ENCODE assay signal across 8 cellular contexts in genomic region chr16:54957403-54957802, GRCh38. TPM values are rescaled to one million over a fixed set of nuclear protein-coding genes. Genes with fewer than 3 reads are reported as not detected.
DNase-seq lines count a peak whose midpoint lies in the region; ATAC-seq and TF ChIP-seq lines count a peak whose summit lies in the region.

No MANE protein-coding gene starts in this region.

- no peak overlapping the region for H3K4me3 ChIP-seq in PC-3 (ENCODE audit: low read length)
- no peak overlapping the region for H3K4me3 ChIP-seq in fibroblast of villous mesenchyme (ENCODE audit: low read depth, low read length)

- H3K4me2 ChIP-seq in PC-3 (ENCODE audit: low read length): no peak overlapping the region

- H4K20me1 ChIP-seq in PC-3 (ENCODE audit: low read length): no peaks in the 10 kb centered on the region

- no peaks in the 10 kb centered on the region for H3K79me2 ChIP-seq in PC-3 (ENCODE audit: low read length)

- no TSS peak for BruUV-seq in PC-3 (replicated peaks; lab: Mats Ljungman, UMichigan)

- no peak overlapping the region for H3K27ac ChIP-seq in C4-2B
- no peak overlapping the region for H3K27ac ChIP-seq in PC-3 (ENCODE audit: low read length)

- in situ Hi-C loops in GM13976 (cut with MboI; ENCODE audit: low sequenced_read_pairs, unreplicated experiment): loop anchor here (25.0 kb wide), 1 partner anchor 1395 kb away; no protein-coding TSS in a partner anchor

- ATAC-seq in PC-3: no peak
- ATAC-seq in HG03045 (IDR thresholded peaks at IDR 0.05; ENCODE audit: unreplicated experiment): no peak

- H3K9me3 ChIP-seq in PC-3 (ENCODE audit: low read length): no peaks in the 10 kb centered on the region

- no peaks in the 10 kb centered on the region for H3K4me1 ChIP-seq in PC-3 (ENCODE audit: insufficient read depth, low read length)

- DNase-seq in GM13976 (ENCODE audit: low spot score) (peak; percentile 51), PC-3 (peak; percentile 38), fibroblast of villous mesenchyme (ENCODE audit: low read depth) (peak; percentile 7), activated gamma-delta T cell (lab: John Stamatoyannopoulos, UW) (no peak), OCI-M2 (lab: John Stamatoyannopoulos, UW; ENCODE audit: unreplicated experiment) (no peak), ecto neural progenitor cell (ENCODE audit: low spot score) (no peak)

- H3K27me3 ChIP-seq in PC-3 (ENCODE audit: low read length): no peaks in the 10 kb centered on the region

- POLR2A ChIA-PET in PC-3 (lab: Charles Lee; ENCODE audit: unreplicated experiment): no interaction called here

- H3K36me3 ChIP-seq in PC-3 (ENCODE audit: low read depth, low read length): no peaks in the 10 kb centered on the region

- CTCF ChIA-PET in PC-3 (lab: Charles Lee): no interaction called here

- H3F3A ChIP-seq in PC-3 (ENCODE audit: low read length, unreplicated experiment): no peaks in the 10 kb centered on the region

- H3K9me2 ChIP-seq in PC-3 (replicated peaks; ENCODE audit: low read length): no peaks in the 10 kb centered on the region

- H3K9ac ChIP-seq in PC-3 (ENCODE audit: low read length): no peak overlapping the region

- TF ChIP-seq CTCF in C4-2B (conservative IDR thresholded peaks at IDR 0.05) (peak; percentile 86), GM13976 (IDR thresholded peaks at IDR 0.05; ENCODE audit: borderline replicate concordance, control extremely low read depth, extremely low read depth, insufficient read depth, missing control alignments) (peak; percentile 30), PC-3 (conservative IDR thresholded peaks at IDR 0.05; ENCODE audit: low read depth, low read length) (peak; percentile 41), fibroblast of villous mesenchyme (IDR thresholded peaks at IDR 0.05; ENCODE audit: insufficient read depth, low read depth, low read length) (peak; percentile 34)

- intact Hi-C loops in PC-3 (cut with micrococcal nuclease): no loop called here

- no peak overlapping the region for H2AFZ ChIP-seq in PC-3 (ENCODE audit: low read length)

RNA-seq across cellular contexts. Expression of gene IRX5, which starts 26.7 kb away (rescaled TPM):
- total RNA-seq in PC-3 (2014; rRNA removed) (0.22 TPM in 1 of 2 replicates, not detected in the other), fibroblast of villous mesenchyme (under 0.01 TPM in 1 of 2 replicates, not detected in the other)

Comparison
In these comparisons a context has a peak if more than half of its experiments do, and no peak if none do; other contexts are left out.
1. CTCF ChIP-seq: peak in every context shown above with its lines; median percentile 86 in C4-2B; 41 in PC-3; 34 in fibroblast of villous mesenchyme; 30 in GM13976.
2. DNase-seq: peak in GM13976 (single experiment), PC-3 (single experiment) and fibroblast of villous mesenchyme (single experiment); none in activated gamma-delta T cell (single experiment), OCI-M2 (single experiment) and ecto neural progenitor cell (single experiment).